Comparison of ENCODE assay signal across 16 cellular contexts in genomic region chr15:57436961-57437360, GRCh38.
A peak's percentile ranks its signal among the peaks of the same experiment; 100 is the strongest.
DNase-seq lines count a peak whose midpoint lies in the region; ATAC-seq, FAIRE-seq and TF ChIP-seq lines count a peak whose summit lies in the region.
"Had no signal": no experiment of that assay in that cellular context is flagged by ENCODE, and none has a peak within 500 bp of the region (broad histone marks: within the 10 kb centered on the region; RNA-seq: fewer than 3 reads in every experiment).

No MANE protein-coding gene starts in this region.

- H3K27me3 ChIP-seq in left ventricle myocardium inferior (ENCODE audit: low read depth) (peaks cover 11% of the 10 kb centered on the region), astrocyte (ENCODE audit: insufficient read depth, low read length) (no peaks in the 10 kb centered on the region), right cardiac atrium (ENCODE audit: control insufficient read depth, insufficient read depth) (no peaks in the 10 kb centered on the region), suprapubic skin (no peaks in the 10 kb centered on the region), testis (no peaks in the 10 kb centered on the region)

- intact Hi-C loops in Right ventricle myocardium inferior (cut with DNase I) = no loop called here
- intact Hi-C loops in left ventricle myocardium inferior (cut with micrococcal nuclease) = no loop called here
- intact Hi-C loops in right cardiac atrium (cut with DNase I) = no loop called here
- intact Hi-C loops in testis (cut with DNase I; ENCODE audit: low total_unique reads) = no loop called here

- CTCF ChIA-PET in activated CD4-positive, alpha-beta T cell treated with anti-CD3 and anti-CD28 coated beads, Interleukin-2, amount 10 ng/mL, durations not matched to agents 7 days and 5 days (lab: Charles Lee) = interaction anchor here (0.6 to 0.7 kb wide), 2 partner anchors 435 to 1772 kb away, joined by 3 to 4 read pairs; no protein-coding TSS in a partner anchor

- H3K27me3 Mint-ChIP-seq in astrocyte (ENCODE audit: low read depth, unreplicated experiment) = no peaks in the 10 kb centered on the region
- peaks cover 18% of the 10 kb centered on the region for H3K27me3 Mint-ChIP-seq in activated CD4-positive, alpha-beta T cell treated with anti-CD3 and anti-CD28 coated beads, Interleukin-2, amount 10 ng/mL, durations not matched to agents 7 days and 5 days

- FAIRE-seq in astrocyte (lab: Jason Lieb, UNC) = no peak
- FAIRE-seq: GM19239 had no signal

- H3K9ac ChIP-seq in astrocyte (ENCODE audit: low read length) = no peak overlapping the region

- H3K9me3 Mint-ChIP-seq in astrocyte (ENCODE audit: unreplicated experiment) = no peaks in the 10 kb centered on the region
- H3K9me3 Mint-ChIP-seq in activated CD4-positive, alpha-beta T cell treated with anti-CD3 and anti-CD28 coated beads, Interleukin-2, amount 10 ng/mL, durations not matched to agents 7 days and 5 days = no peaks in the 10 kb centered on the region

- DNase-seq in Right ventricle myocardium inferior (ENCODE audit: missing footprints) (no peak), left ventricle myocardium inferior (no peak), astrocyte (ENCODE audit: low read depth) (no peak), right cardiac atrium (peak in 2 of 3 donors; percentile 47 to 64), suprapubic skin (ENCODE audit: low spot score in 2 of 2) (no peak), testis (no peak)
- no peak for DNase-seq in activated CD4-positive, alpha-beta T cell treated with anti-CD3 and anti-CD28 coated beads, Interleukin-2, amount 10 ng/mL, durations not matched to agents 7 days and 5 days
- DNase-seq: H7, IMR-90, Karpas-422, NCI-H1105 treated with DMSO at 0.1 percent for 48 hours, NCI-H187 treated with DMSO at 0.1 percent for 48 hours, NCI-H69 had no signal

- peaks cover 25% of the 10 kb centered on the region for H3K4me1 Mint-ChIP-seq in astrocyte (ENCODE audit: low read depth, unreplicated experiment)
- no peaks in the 10 kb centered on the region for H3K4me1 Mint-ChIP-seq in activated CD4-positive, alpha-beta T cell treated with anti-CD3 and anti-CD28 coated beads, Interleukin-2, amount 10 ng/mL, durations not matched to agents 7 days and 5 days

- POLR2A ChIA-PET in activated CD4-positive, alpha-beta T cell treated with anti-CD3 and anti-CD28 coated beads, Interleukin-2, amount 10 ng/mL, durations not matched to agents 7 days and 5 days (lab: Charles Lee) = no interaction called here

- no peaks in the 10 kb centered on the region for H3K79me2 ChIP-seq in astrocyte (ENCODE audit: insufficient read depth, low read length)

- peaks cover 2% of the 10 kb centered on the region for H3K36me3 Mint-ChIP-seq in astrocyte (ENCODE audit: low read depth, unreplicated experiment)
- no peaks in the 10 kb centered on the region for H3K36me3 Mint-ChIP-seq in activated CD4-positive, alpha-beta T cell treated with anti-CD3 and anti-CD28 coated beads, Interleukin-2, amount 10 ng/mL, durations not matched to agents 7 days and 5 days (ENCODE audit: low read depth)

- no peak overlapping the region for H2AFZ ChIP-seq in astrocyte (ENCODE audit: low read depth, low read length)

- TF ChIP-seq POLR2A in suprapubic skin (IDR thresholded peaks at IDR 0.05) (no peak), testis (IDR thresholded peaks at IDR 0.05) (no peak)

- no peaks in the 10 kb centered on the region for H3K9me3 ChIP-seq in left ventricle myocardium inferior (replicated peaks)
- H3K9me3 ChIP-seq in astrocyte (ENCODE audit: insufficient read depth, low read depth, low read length) = no peaks in the 10 kb centered on the region
- H3K9me3 ChIP-seq in right cardiac atrium (ENCODE audit: control insufficient read depth, low read length) = no peaks in the 10 kb centered on the region
- H3K9me3 ChIP-seq in suprapubic skin = no peaks in the 10 kb centered on the region
- no peaks in the 10 kb centered on the region for H3K9me3 ChIP-seq in testis

- H3K4me3 ChIP-seq in left ventricle myocardium inferior = no peak overlapping the region
- H3K4me3 ChIP-seq in astrocyte (ENCODE audit: insufficient read depth, low read depth, low read length) = no peak overlapping the region
- no peak overlapping the region for H3K4me3 ChIP-seq in right cardiac atrium (ENCODE audit: low read length)
- no peak overlapping the region for H3K4me3 ChIP-seq in suprapubic skin
- no peak overlapping the region for H3K4me3 ChIP-seq in testis

- ATAC-seq in Right ventricle myocardium inferior = peak; percentile 46
- peak in 1 of 2 donors; percentile 28 for ATAC-seq in right cardiac atrium
- no peak for ATAC-seq in HG03095 (IDR thresholded peaks at IDR 0.05; ENCODE audit: unreplicated experiment)

- no peak for TF ChIP-seq EP300 in suprapubic skin (IDR thresholded peaks at IDR 0.05)

- H3K27ac ChIP-seq in left ventricle myocardium inferior (replicated peaks) (no peak overlapping the region), astrocyte (ENCODE audit: low read depth, low read length) (no peak overlapping the region), right cardiac atrium (ENCODE audit: low read length) (no peak overlapping the region), suprapubic skin (peak overlapping the region; percentile 0), testis (no peak overlapping the region)
- H3K27ac ChIP-seq: C4-2B had no signal

- H3K4me3 Mint-ChIP-seq in astrocyte (ENCODE audit: unreplicated experiment) = peak overlapping the region; percentile 34
- H3K4me3 Mint-ChIP-seq in activated CD4-positive, alpha-beta T cell treated with anti-CD3 and anti-CD28 coated beads, Interleukin-2, amount 10 ng/mL, durations not matched to agents 7 days and 5 days = no peak overlapping the region

- TF ChIP-seq CTCF in left ventricle myocardium inferior (IDR thresholded peaks at IDR 0.05; ENCODE audit: borderline replicate concordance) = no peak
- TF ChIP-seq CTCF in astrocyte (IDR thresholded peaks at IDR 0.05; ENCODE audit: insufficient read depth, low read depth, low read length) = no peak
- TF ChIP-seq CTCF in suprapubic skin (IDR thresholded peaks at IDR 0.05) = no peak
- TF ChIP-seq CTCF in testis (IDR thresholded peaks at IDR 0.05) = no peak

- no peak overlapping the region for H3K4me2 ChIP-seq in astrocyte (ENCODE audit: low read length)

- H3K4me1 ChIP-seq in left ventricle myocardium inferior = peaks cover 15% of the 10 kb centered on the region
- H3K4me1 ChIP-seq in astrocyte (ENCODE audit: insufficient read depth, low read length) = peaks cover 11% of the 10 kb centered on the region
- no peaks in the 10 kb centered on the region for H3K4me1 ChIP-seq in right cardiac atrium (ENCODE audit: control insufficient read depth, insufficient read depth, low read length)
- peaks cover 9% of the 10 kb centered on the region for H3K4me1 ChIP-seq in suprapubic skin
- no peaks in the 10 kb centered on the region for H3K4me1 ChIP-seq in testis

- 30% methylated on average over 2 of the region's 2 CpGs for WGBS in right cardiac atrium
- WGBS in suprapubic skin = 12% methylated on average over 2 of the region's 2 CpGs
- WGBS in testis, 2 donors = 21 to 48% methylated on average over 2 of the region's 2 CpGs

- H4K20me1 ChIP-seq in astrocyte (ENCODE audit: insufficient read depth, low read length) = no peaks in the 10 kb centered on the region

- H3K36me3 ChIP-seq in left ventricle myocardium inferior (no peaks in the 10 kb centered on the region), astrocyte (ENCODE audit: insufficient read depth, low read length) (no peaks in the 10 kb centered on the region), suprapubic skin (no peaks in the 10 kb centered on the region), testis (ENCODE audit: low read depth, missing control alignments) (no peaks in the 10 kb centered on the region)

- H3K27ac Mint-ChIP-seq in astrocyte (ENCODE audit: unreplicated experiment) = no peak overlapping the region
- H3K27ac Mint-ChIP-seq in activated CD4-positive, alpha-beta T cell treated with anti-CD3 and anti-CD28 coated beads, Interleukin-2, amount 10 ng/mL, durations not matched to agents 7 days and 5 days = no peak overlapping the region

Comparison
In these comparisons a context has a peak if more than half of its experiments do, and no peak if none do; other contexts are left out.
1. DNase-seq: peak in right cardiac atrium (2 of 3); none in Right ventricle myocardium inferior (single experiment), left ventricle myocardium inferior (single experiment), astrocyte (single experiment), suprapubic skin (0 of 2), activated CD4-positive, alpha-beta T cell treated with anti-CD3 and anti-CD28 coated beads, Interleukin-2, amount 10 ng/mL, durations not matched to agents 7 days and 5 days (single experiment) and testis (single experiment).